25 cellular contexts compared by ENCODE assay signal in the genomic region with DNA sequence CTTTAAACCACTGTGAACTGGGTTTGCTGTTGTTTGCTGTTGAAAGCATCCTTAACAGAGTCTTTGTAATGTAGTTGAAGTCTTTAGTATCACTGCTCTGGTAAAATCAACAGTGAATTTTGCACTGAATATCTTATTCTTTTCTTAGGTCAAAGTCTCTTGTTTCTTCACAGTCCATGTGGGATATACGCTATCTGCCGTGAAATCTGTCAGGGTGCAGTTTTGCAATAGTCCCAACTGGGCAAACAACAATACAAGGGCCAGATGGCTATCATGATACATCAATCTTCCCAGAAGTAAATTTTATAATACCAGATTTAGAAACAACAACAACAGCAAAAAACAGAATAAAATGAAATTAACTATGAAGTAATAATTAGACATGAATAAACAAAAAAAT.
"Had no signal": no experiment of that assay in that cellular context is flagged by ENCODE, and none has a peak within 500 bp of the region (broad histone marks: within the 10 kb centered on the region; RNA-seq: fewer than 3 reads in every experiment).

No MANE protein-coding gene starts in this region.

- H3K4me1 ChIP-seq: psoas muscle, upper lobe of right lung, uterus had no signal

- H3K36me3 ChIP-seq: transverse colon, upper lobe of right lung, uterus had no signal

- H3K27ac ChIP-seq: coronary artery, dorsolateral prefrontal cortex, epithelial cell of prostate, psoas muscle, transverse colon, upper lobe of right lung, uterus had no signal

- H3K27me3 ChIP-seq: dorsolateral prefrontal cortex, transverse colon, upper lobe of right lung, uterus had no signal

- H3K9me3 ChIP-seq: psoas muscle, transverse colon, upper lobe of right lung, uterus had no signal

- ATAC-seq: esophagus mucosa; naive thymus-derived CD8-positive, alpha-beta T cell; psoas muscle; right cardiac atrium; stimulated activated naive B cell treated with anti-CD40 and anti-IgM and Interleukin-4, amounts not matched to agents 10 μg/mL and 1 μg/mL and 100 μg/mL, for 72 hours; upper lobe of right lung had no signal

- H3K4me3 ChIP-seq: coronary artery, dorsolateral prefrontal cortex, psoas muscle, transverse colon, upper lobe of right lung, uterus had no signal

- DNase-seq: dorsolateral prefrontal cortex; effector CD8-positive, alpha-beta T cell; endodermal cell; hypothalamus; immature natural killer cell; islet precursor cell; kidney glomerular epithelial cell; mesendoderm; midbrain; naive thymus-derived CD8-positive, alpha-beta T cell; nephron progenitor cell; nucleus accumbens; posterior cingulate gyrus; psoas muscle; right cardiac atrium; small intestine; stimulated activated CD4-positive, alpha-beta T cell treated with anti-CD3 and anti-CD28 coated beads, Interleukin-15, amount 100 ng/mL, for 24 hours; stimulated activated CD4-positive, alpha-beta T cell treated with anti-CD3 and anti-CD28 coated beads, Interleukin-2, amount 100 ng/mL, for 48 hours; stimulated activated naive B cell treated with anti-CD40 and anti-IgM and Interleukin-4, amounts not matched to agents 10 μg/mL and 1 μg/mL and 100 μg/mL, for 72 hours; transverse colon; upper lobe of right lung; uterus had no signal
